13 cellular contexts compared by ENCODE assay signal in the genomic region with DNA sequence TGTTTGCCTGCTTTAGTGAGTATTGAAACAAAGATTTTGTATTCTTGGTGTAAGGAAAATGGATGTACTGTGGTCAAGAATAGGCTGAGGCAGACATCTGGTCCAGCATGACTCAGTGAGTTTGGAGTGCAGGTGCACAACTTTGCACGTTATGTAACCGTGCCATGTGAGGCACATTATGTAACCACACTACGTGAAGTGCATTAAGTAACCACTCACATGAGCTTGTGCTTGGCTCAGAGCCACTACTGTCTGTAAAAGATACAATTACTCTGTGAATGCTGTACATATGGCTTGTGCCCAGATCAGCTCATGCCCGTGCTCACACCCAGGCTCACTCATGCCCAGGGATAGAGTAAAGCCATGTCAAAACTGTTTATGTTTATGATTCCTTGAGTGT.
A peak's percentile ranks its signal among the peaks of the same experiment; 100 is the strongest.
DNase-seq lines count a peak whose midpoint lies in the region; ATAC-seq and TF ChIP-seq lines count a peak whose summit lies in the region.
"Had no signal": no experiment of that assay in that cellular context is flagged by ENCODE, and none has a peak within 500 bp of the region (broad histone marks: within the 10 kb centered on the region; RNA-seq: fewer than 3 reads in every experiment).

No MANE protein-coding gene starts in this region.

- TF ChIP-seq CTCF in foreskin keratinocyte (conservative IDR thresholded peaks at IDR 0.05): no peak

- peak; percentile 38 for ATAC-seq in foreskin keratinocyte
- ATAC-seq in aorta (ENCODE audit: low FRiP score): no peak
- ATAC-seq in GM18519 (IDR thresholded peaks at IDR 0.05; ENCODE audit: low FRiP score, unreplicated experiment): no peak
- ATAC-seq: activated CD8-positive, alpha-beta memory T cell treated with anti-CD3 and anti-CD28 coated beads, Interleukin-2, amount 10 ng/mL, durations not matched to agents 7 days and 5 days had no signal

- intact Hi-C loops in aorta (cut with DNase I): no loop called here

- peak; percentile 7 for DNase-seq in GF-D8 (lab: John Stamatoyannopoulos, UW)
- DNase-seq in HT1080 (ENCODE audit: low read depth): peak; percentile 51
- peak; percentile 12 for DNase-seq in RKO (ENCODE audit: low spot score)
- peak; percentile 26 to 38 for DNase-seq in foreskin keratinocyte
- no peak for DNase-seq in aorta
- no peak for DNase-seq in KBM-7
- DNase-seq: activated CD8-positive, alpha-beta memory T cell treated with anti-CD3 and anti-CD28 coated beads, Interleukin-2, amount 10 ng/mL, durations not matched to agents 7 days and 5 days; activated effector memory CD4-positive, alpha-beta T cell treated with Interleukin-2 at 50 U/mL for 16 hours; colonic mucosa; naive B cell; SJCRH30 had no signal

- in situ Hi-C loops in KBM-7 (cut with MboI; ENCODE audit: low pct_unique_long_range_greater_than_20kb, low sequenced_read_pairs): no loop called here

- H3K27ac ChIP-seq in foreskin keratinocyte: no peak overlapping the region
- H3K27ac ChIP-seq in aorta (ENCODE audit: low read depth in 1 of 2, low read length in 2 of 2): no peak overlapping the region
- H3K27ac ChIP-seq: colonic mucosa, SJCRH30, skin epidermis had no signal

- H3K4me3 ChIP-seq in aorta (ENCODE audit: low read length in 2 of 2): no peak overlapping the region
- H3K4me3 ChIP-seq: colonic mucosa, SJCRH30, skin epidermis had no signal

- WGBS in aorta, 2 donors: 39 to 46% methylated on average over 4 of the region's 4 CpGs

- no peaks in the 10 kb centered on the region for H3K36me3 ChIP-seq in aorta (ENCODE audit: control insufficient read depth in 1 of 2, insufficient read depth in 2 of 2, low read length in 1 of 2)
- H3K36me3 ChIP-seq: colonic mucosa, SJCRH30 had no signal

- no peaks in the 10 kb centered on the region for H3K9me3 ChIP-seq in aorta (ENCODE audit: control insufficient read depth, low read length)
- H3K9me3 ChIP-seq: colonic mucosa, SJCRH30 had no signal

- H3K4me1 ChIP-seq in foreskin keratinocyte: no peaks in the 10 kb centered on the region
- no peaks in the 10 kb centered on the region for H3K4me1 ChIP-seq in aorta (ENCODE audit: control insufficient read depth in 1 of 2, insufficient read depth in 2 of 2, low read length in 2 of 2)
- H3K4me1 ChIP-seq: colonic mucosa, SJCRH30 had no signal

- no peaks in the 10 kb centered on the region for H3K27me3 ChIP-seq in foreskin keratinocyte
- no peaks in the 10 kb centered on the region for H3K27me3 ChIP-seq in aorta (ENCODE audit: control insufficient read depth in 1 of 2, insufficient read depth in 2 of 2, low read length in 1 of 2)
- H3K27me3 ChIP-seq: colonic mucosa, SJCRH30 had no signal

Comparison
In these comparisons a context has a peak if more than half of its experiments do, and no peak if none do; other contexts are left out.
1. DNase-seq: peak in GF-D8 (single experiment), HT1080 (single experiment), RKO (single experiment) and foreskin keratinocyte (2 of 2); none in aorta (0 of 2) and KBM-7 (single experiment).